19 cellular contexts compared by ENCODE assay signal in genomic region chr2:100639588-100640195, GRCh38.
DNase-seq lines count a peak whose midpoint lies in the region; ATAC-seq, FAIRE-seq and TF ChIP-seq lines count a peak whose summit lies in the region.
"Had no signal": no experiment of that assay in that cellular context is flagged by ENCODE, and none has a peak within 500 bp of the region (broad histone marks: within the 10 kb centered on the region; RNA-seq: fewer than 3 reads in every experiment).

No MANE protein-coding gene starts in this region.

- TF ChIP-seq POLR2A in endothelial cell of umbilical vein (IDR thresholded peaks at IDR 0.05; ENCODE audit: low read depth, low read length) (no peak), heart left ventricle (IDR thresholded peaks at IDR 0.05) (no peak)

- no peaks in the 10 kb centered on the region for H3K9me1 ChIP-seq in endothelial cell of umbilical vein (replicated peaks; ENCODE audit: control insufficient read depth, extremely low read depth, insufficient read depth, low read length)

- no peaks in the 10 kb centered on the region for H3K36me3 Mint-ChIP-seq in activated T-cell treated with anti-CD3 and anti-CD28 coated beads, Interleukin-2, amount 50 U/mL, for 72 hours (ENCODE audit: insufficient read depth in 2 of 2)

- POLR2A ChIA-PET in endothelial cell of umbilical vein (lab: Charles Lee), result no interaction called here

- H3K9ac ChIP-seq in endothelial cell of umbilical vein (replicated peaks; ENCODE audit: extremely low read depth, insufficient read depth, low read length), result no peak overlapping the region
- H3K9ac ChIP-seq in neural cell (ENCODE audit: low read length), result no peak overlapping the region
- H3K9ac ChIP-seq: KMS-11 had no signal

- H3K27ac ChIP-seq in endothelial cell of umbilical vein (ENCODE audit: insufficient read depth, low read depth, low read length), result no peak overlapping the region
- peak overlapping the region; percentile 27 for H3K27ac ChIP-seq in neural cell (ENCODE audit: low read length)
- no peak overlapping the region for H3K27ac ChIP-seq in heart left ventricle
- H3K27ac ChIP-seq: KMS-11, PC-9 had no signal

- no peaks in the 10 kb centered on the region for H3K27me3 Mint-ChIP-seq in activated T-cell treated with anti-CD3 and anti-CD28 coated beads, Interleukin-2, amount 50 U/mL, for 72 hours (ENCODE audit: low read depth)

- peaks cover 22% of the 10 kb centered on the region for H3K4me1 Mint-ChIP-seq in activated T-cell treated with anti-CD3 and anti-CD28 coated beads, Interleukin-2, amount 50 U/mL, for 72 hours (ENCODE audit: low read depth)

- H3F3A ChIP-seq in neural cell (ENCODE audit: insufficient read depth, low read length, poor library complexity, severe bottlenecking), result no peaks in the 10 kb centered on the region

- peaks cover 14 to 17% of the 10 kb centered on the region in 2 experiments for H3K27me3 ChIP-seq in endothelial cell of umbilical vein (ENCODE audit: control insufficient read depth in 2 of 2, insufficient read depth in 2 of 2, low read length in 2 of 2)
- no peaks in the 10 kb centered on the region for H3K27me3 ChIP-seq in neural cell (ENCODE audit: insufficient read depth, low read depth, low read length)
- peaks cover 0 to 3% (median 0%) of the 10 kb centered on the region in 9 donors for H3K27me3 ChIP-seq in heart left ventricle

- no peak overlapping the region for H2AFZ ChIP-seq in endothelial cell of umbilical vein (ENCODE audit: low read depth, low read length)
- H2AFZ ChIP-seq in neural cell (ENCODE audit: low read depth, low read length), result peak overlapping the region; percentile 17

- DNase-seq in activated T-cell treated with anti-CD3 and anti-CD28 coated beads, Interleukin-2, amount 50 U/mL, for 72 hours, result no peak
- no peak for DNase-seq in activated T-cell treated with anti-CD3 and anti-CD28 coated beads, Interleukin-2, amount 50 U/mL, for 48 hours
- DNase-seq in endothelial cell of umbilical vein (ENCODE audit: low read depth, low spot score) (peak; percentile 77), KBM-7 (no peak), heart left ventricle (no peak)
- DNase-seq: 8988T, C1 segment of cervical spinal cord, DMS153, EL, NCI-H1092, NCI-H1694 treated with DMSO at 0.1 percent for 48 hours, NCI-H2171, NCI-H446 treated with DMSO at 0.1 percent for 48 hours, NCI-H748 treated with DMSO at 0.1 percent for 48 hours had no signal

- no TSS peak for BruUV-seq in endothelial cell of umbilical vein (replicated peaks; lab: Mats Ljungman, UMichigan)

- in situ Hi-C loops in KBM-7 (cut with MboI; ENCODE audit: low pct_unique_long_range_greater_than_20kb, low sequenced_read_pairs), result no loop called here

- 50 to 64% (median 56%) methylated on average over 9 to 10 of the region's 10 CpGs for WGBS in heart left ventricle, 4 donors

- peak in 1 of 2 donors; percentile 6 for TF ChIP-seq CTCF in endothelial cell of umbilical vein (IDR thresholded peaks at IDR 0.05; ENCODE audit: extremely low read depth in 1 of 2, insufficient read depth in 1 of 2, low read depth in 1 of 2, low read length in 2 of 2)
- TF ChIP-seq CTCF in neural cell (IDR thresholded peaks at IDR 0.05; ENCODE audit: poor library complexity, severe bottlenecking), result no peak
- TF ChIP-seq CTCF in heart left ventricle (IDR thresholded peaks at IDR 0.05), result no peak

- CTCF ChIA-PET in endothelial cell of umbilical vein (lab: Charles Lee), result interaction anchor here (1.0 to 2.4 kb wide), 4 partner anchors 10 to 30 kb away, joined by 3 to 8 read pairs (median 4); no protein-coding TSS in a partner anchor

- H3K4me3 ChIP-seq in endothelial cell of umbilical vein (replicated peaks in 1 of 3; ENCODE audit: insufficient read depth in 1 of 3, low read depth in 1 of 3, low read length in 3 of 3) (no peak overlapping the region), neural cell (ENCODE audit: low read length) (no peak overlapping the region), heart left ventricle (no peak overlapping the region)
- H3K4me3 ChIP-seq: PC-9 had no signal

- H3K9me3 ChIP-seq in endothelial cell of umbilical vein (replicated peaks; ENCODE audit: control insufficient read depth, insufficient read depth, low read length), result no peaks in the 10 kb centered on the region
- H3K9me3 ChIP-seq in neural cell (ENCODE audit: low read length), result no peaks in the 10 kb centered on the region
- no peaks in the 10 kb centered on the region for H3K9me3 ChIP-seq in heart left ventricle

- H3K36me3 ChIP-seq in endothelial cell of umbilical vein (ENCODE audit: control insufficient read depth in 2 of 2, extremely low read depth in 1 of 2, insufficient read depth in 2 of 2, low read length in 2 of 2) (no peaks in the 10 kb centered on the region), neural cell (ENCODE audit: insufficient read depth, low read length) (no peaks in the 10 kb centered on the region), heart left ventricle (no peaks in the 10 kb centered on the region)

- no peaks in the 10 kb centered on the region for H3K9me2 ChIP-seq in neural cell (ENCODE audit: insufficient read depth, low read length)

- TF ChIP-seq EP300 in neural cell (conservative IDR thresholded peaks at IDR 0.05; ENCODE audit: poor library complexity, severe bottlenecking), result no peak

- TF ChIP-seq RAD21 in neural cell (conservative IDR thresholded peaks at IDR 0.05), result no peak

- H3K4me1 ChIP-seq in endothelial cell of umbilical vein (ENCODE audit: control insufficient read depth, extremely low read depth, insufficient read depth, low read length) (peaks cover 3% of the 10 kb centered on the region), heart left ventricle (no peaks in the 10 kb centered on the region)

- peak; percentile 86 for FAIRE-seq in endothelial cell of umbilical vein (lab: Jason Lieb, UNC)

- H3K4me3 Mint-ChIP-seq in activated T-cell treated with anti-CD3 and anti-CD28 coated beads, Interleukin-2, amount 50 U/mL, for 72 hours, result no peak overlapping the region

- intact Hi-C loops in endothelial cell of umbilical vein (cut with micrococcal nuclease), result no loop called here
- intact Hi-C loops in heart left ventricle (cut with DNase I), result no loop called here

- H4K20me1 ChIP-seq in endothelial cell of umbilical vein (replicated peaks; ENCODE audit: control insufficient read depth, extremely low read depth, insufficient read depth, low read length), result no peaks in the 10 kb centered on the region
- H4K20me1 ChIP-seq in neural cell (ENCODE audit: insufficient read depth), result no peaks in the 10 kb centered on the region

- H3K27ac Mint-ChIP-seq in activated T-cell treated with anti-CD3 and anti-CD28 coated beads, Interleukin-2, amount 50 U/mL, for 72 hours, result peak overlapping the region; percentile 37

- dilution Hi-C loops in endothelial cell of umbilical vein (cut with MboI; ENCODE audit: extremely low pct_ligation_motif_present, low sequenced_read_pairs), result no loop called here

- H3K79me2 ChIP-seq in endothelial cell of umbilical vein (ENCODE audit: control insufficient read depth, insufficient read depth, low read length) (no peaks in the 10 kb centered on the region), neural cell (replicated peaks; ENCODE audit: insufficient read depth, low read length) (no peaks in the 10 kb centered on the region)

- no peak for ATAC-seq in activated T-cell treated with anti-CD3 and anti-CD28 coated beads, Interleukin-2, amount 50 U/mL, for 72 hours (replicated peaks in 1 of 2)
- no peak for ATAC-seq in heart left ventricle
- ATAC-seq in GM18511 (IDR thresholded peaks at IDR 0.05; ENCODE audit: unreplicated experiment), result no peak
- no peak for ATAC-seq in GM19395 (IDR thresholded peaks at IDR 0.05; ENCODE audit: unreplicated experiment)

- no peaks in the 10 kb centered on the region for H3K9me3 Mint-ChIP-seq in activated T-cell treated with anti-CD3 and anti-CD28 coated beads, Interleukin-2, amount 50 U/mL, for 72 hours

- no peak overlapping the region for H3K4me2 ChIP-seq in endothelial cell of umbilical vein (ENCODE audit: insufficient read depth, low read length)
- H3K4me2 ChIP-seq in neural cell (ENCODE audit: low read length), result no peak overlapping the region
- H3K4me2 ChIP-seq: KMS-11, PC-9 had no signal

TF ChIP-seq in endothelial cell of umbilical vein, 7 proteins besides CTCF, POLR2A, EP300 and RAD21:
- TF ChIP-seq JUN (IDR thresholded peaks at IDR 0.05; ENCODE audit: borderline replicate concordance, insufficient read depth, insufficient read length, low read depth) (no peak), GATA2 (IDR thresholded peaks at IDR 0.05; ENCODE audit: insufficient read depth, insufficient read length, low read depth, low read length) (no peak), EZH2 (IDR thresholded peaks at IDR 0.05; ENCODE audit: borderline replicate concordance, low read depth, low read length, severe bottlenecking) (no peak), MAX (IDR thresholded peaks at IDR 0.05; ENCODE audit: insufficient read depth, insufficient read length) (no peak), POLR2AphosphoS5 (IDR thresholded peaks at IDR 0.05; ENCODE audit: insufficient read depth, low read depth, low read length) (no peak), MYC (IDR thresholded peaks at IDR 0.05; ENCODE audit: low read depth, low read length) (no peak), FOS (IDR thresholded peaks at IDR 0.05; ENCODE audit: borderline replicate concordance, insufficient read depth, low read length) (no peak)

TF ChIP-seq in neural cell, 6 proteins besides CTCF, POLR2A, EP300 and RAD21:
- no peak for TF ChIP-seq POLR2AphosphoS5 (IDR thresholded peaks at IDR 0.05)
- no peak for TF ChIP-seq REST (IDR thresholded peaks at IDR 0.05; ENCODE audit: borderline replicate concordance)
